ENCODE assay signal across 20 cellular contexts in genomic region chr2:233094614-233095013, GRCh38. TPM values are rescaled to one million over a fixed set of nuclear protein-coding genes. Genes with fewer than 3 reads are reported as not detected.
DNase-seq lines count a peak whose midpoint lies in the region; ATAC-seq and TF ChIP-seq lines count a peak whose summit lies in the region.
"Had no signal": no experiment of that assay in that cellular context is flagged by ENCODE, and none has a peak within 500 bp of the region (broad histone marks: within the 10 kb centered on the region; RNA-seq: fewer than 3 reads in every experiment).

No MANE protein-coding gene starts in this region.

- no peaks in the 10 kb centered on the region for H3K9me2 ChIP-seq in OCI-LY7 (ENCODE audit: insufficient read depth, low read length)

- H4K20me1 ChIP-seq in OCI-LY7 (ENCODE audit: insufficient read depth, low read length) = no peaks in the 10 kb centered on the region

- H3K4me1 ChIP-seq in OCI-LY7 (ENCODE audit: insufficient read depth, low read length, poor library complexity, severe bottlenecking) = peaks cover 65% of the 10 kb centered on the region
- H3K4me1 ChIP-seq: prostate gland had no signal

- ATAC-seq in T-cell (replicated peaks in 1 of 4) = no peak
- no peak for ATAC-seq in stimulated activated effector memory CD8-positive, alpha-beta T cell treated with anti-CD3 and anti-CD28 coated beads, Interleukin-12 subunit alpha, Interleukin-12 subunit beta, amount 100 ng/mL, for 72 hours
- ATAC-seq: heart right ventricle, left lobe of liver had no signal

- intact Hi-C loops in OCI-LY7 (cut with micrococcal nuclease; ENCODE audit: unreplicated experiment) = no loop called here

- no peak overlapping the region for H3K4me3 Mint-ChIP-seq in T-cell
- H3K4me3 Mint-ChIP-seq in stimulated activated effector memory CD8-positive, alpha-beta T cell treated with anti-CD3 and anti-CD28 coated beads, Interleukin-12 subunit alpha, Interleukin-12 subunit beta, amount 100 ng/mL, for 72 hours = no peak overlapping the region
- H3K4me3 Mint-ChIP-seq: activated naive CD4-positive, alpha-beta T cell treated with anti-CD3 and anti-CD28 coated beads for 36 hours; mesothelial cell of epicardium had no signal

- no TSS peak for BruUV-seq in OCI-LY7 (replicated peaks; lab: Mats Ljungman, UMichigan)

- H3K27me3 Mint-ChIP-seq in T-cell = no peaks in the 10 kb centered on the region

- peak; percentile 25 for DNase-seq in activated effector memory CD4-positive, alpha-beta T cell treated with anti-CD3 and anti-CD28 coated beads, Interleukin-2, amount 50 U/mL, for 16 hours
- DNase-seq in activated effector memory CD4-positive, alpha-beta T cell treated with Interleukin-2 at 50 U/mL for 16 hours = no peak
- DNase-seq in T-cell (no peak), islet precursor cell (peak; percentile 4), OCI-LY7 (ENCODE audit: low spot score) (no peak), NCI-H187 (lab: John Stamatoyannopoulos, UW) (no peak), SW 1271 (lab: John Stamatoyannopoulos, UW) (no peak)
- DNase-seq in stimulated activated effector memory CD8-positive, alpha-beta T cell treated with anti-CD3 and anti-CD28 coated beads, Interleukin-12 subunit alpha, Interleukin-12 subunit beta, amount 100 ng/mL, for 72 hours (ENCODE audit: low spot score in 2 of 2) = no peak
- DNase-seq: activated CD4-positive, alpha-beta T cell treated with anti-CD3 and anti-CD28 coated beads, Interleukin-2, amount 50 U/mL, for 4 hours; activated naive CD4-positive, alpha-beta T cell treated with anti-CD3 and anti-CD28 coated beads for 36 hours; central memory CD4-positive, alpha-beta T cell; DMS79; heart right ventricle; NCI-H2029 had no signal

- peaks cover 47% of the 10 kb centered on the region for H3K36me3 Mint-ChIP-seq in T-cell
- H3K36me3 Mint-ChIP-seq in stimulated activated effector memory CD8-positive, alpha-beta T cell treated with anti-CD3 and anti-CD28 coated beads, Interleukin-12 subunit alpha, Interleukin-12 subunit beta, amount 100 ng/mL, for 72 hours = peaks cover 64% of the 10 kb centered on the region
- H3K36me3 Mint-ChIP-seq: mesothelial cell of epicardium had no signal

- CTCF ChIA-PET in T-cell (lab: Charles Lee) = interaction anchor here in 1 of 2 donors (0.6 kb wide), 1 partner anchor 298 kb away, joined by 3 read pairs; no protein-coding TSS in a partner anchor
- CTCF ChIA-PET in OCI-LY7 (lab: Charles Lee; ENCODE audit: unreplicated experiment) = interaction anchor here (2.4 kb wide), 1 partner anchor 11 kb away, joined by 9 read pairs; no protein-coding TSS in a partner anchor

- peaks cover 74 to 83% (median 74%) of the 10 kb centered on the region in 3 donors for H3K4me1 Mint-ChIP-seq in T-cell
- H3K4me1 Mint-ChIP-seq in stimulated activated effector memory CD8-positive, alpha-beta T cell treated with anti-CD3 and anti-CD28 coated beads, Interleukin-12 subunit alpha, Interleukin-12 subunit beta, amount 100 ng/mL, for 72 hours = peaks cover 67% of the 10 kb centered on the region

- no peak for TF ChIP-seq CTCF in OCI-LY7 (conservative IDR thresholded peaks at IDR 0.05; ENCODE audit: low read length)

- H3K79me2 ChIP-seq in OCI-LY7 (ENCODE audit: insufficient read depth, low read depth, low read length) = peaks cover 49% of the 10 kb centered on the region; the same call in 1 of the 2 replicates

- H3K9me3 ChIP-seq in OCI-LY7 (ENCODE audit: low read length) = no peaks in the 10 kb centered on the region
- H3K9me3 ChIP-seq: heart right ventricle, prostate gland had no signal

- no peak overlapping the region for H3K4me2 ChIP-seq in OCI-LY7 (ENCODE audit: low read length)
- H3K4me2 ChIP-seq: KMS-11 had no signal

- no peak overlapping the region for H3K4me3 ChIP-seq in OCI-LY7 (ENCODE audit: low read depth, low read length, poor library complexity, severe bottlenecking)
- H3K4me3 ChIP-seq: heart right ventricle, prostate gland had no signal

- peaks cover 41% of the 10 kb centered on the region for H3K36me3 ChIP-seq in OCI-LY7 (ENCODE audit: insufficient read depth, low read length)
- H3K36me3 ChIP-seq: prostate gland had no signal

- peak overlapping the region; percentile 12 to 82 for H3K27ac Mint-ChIP-seq in T-cell
- H3K27ac Mint-ChIP-seq in stimulated activated effector memory CD8-positive, alpha-beta T cell treated with anti-CD3 and anti-CD28 coated beads, Interleukin-12 subunit alpha, Interleukin-12 subunit beta, amount 100 ng/mL, for 72 hours = peak overlapping the region; percentile 38
- H3K27ac Mint-ChIP-seq: activated naive CD4-positive, alpha-beta T cell treated with anti-CD3 and anti-CD28 coated beads for 36 hours; mesothelial cell of epicardium had no signal

- POLR2A ChIA-PET in T-cell (lab: Charles Lee) (interaction anchor here in 1 of 2 donors (0.6 to 0.7 kb wide), 2 partner anchors 14 to 158 kb away, joined by 4 to 10 read pairs; no protein-coding TSS in a partner anchor), OCI-LY7 (lab: Charles Lee) (interaction anchor here (0.7 kb wide), 1 partner anchor 19 kb away, joined by 3 read pairs; no protein-coding TSS in a partner anchor)

- H2AFZ ChIP-seq in OCI-LY7 (ENCODE audit: low read length) = no peak overlapping the region

- no peak overlapping the region for H3K27ac ChIP-seq in OCI-LY7 (ENCODE audit: low read depth, low read length, poor library complexity, severe bottlenecking)
- H3K27ac ChIP-seq: C4-2B, epithelial cell of prostate, KMS-11, prostate gland had no signal

- no peaks in the 10 kb centered on the region for H3K9me3 Mint-ChIP-seq in T-cell
- no peaks in the 10 kb centered on the region for H3K9me3 Mint-ChIP-seq in stimulated activated effector memory CD8-positive, alpha-beta T cell treated with anti-CD3 and anti-CD28 coated beads, Interleukin-12 subunit alpha, Interleukin-12 subunit beta, amount 100 ng/mL, for 72 hours
- H3K9me3 Mint-ChIP-seq: activated naive CD4-positive, alpha-beta T cell treated with anti-CD3 and anti-CD28 coated beads for 36 hours; mesothelial cell of epicardium had no signal

RNA-seq across cellular contexts. Expression of gene INPP5D, which starts 34.5 kb away (rescaled TPM):
- total RNA-seq in T-cell (100 to 1,000 TPM; 108 to 216 (median 135) TPM), OCI-LY7 (2022) (92.6 and 109 TPM in 2 replicates)
- total RNA-seq in OCI-LY7 (2014; rRNA removed; shearing (Covaris generic)) = 68.3 and 79.5 TPM in 2 replicates

Comparison
In these comparisons a context has a peak if more than half of its experiments do, and no peak if none do; other contexts are left out.
1. DNase-seq: peak in activated effector memory CD4-positive, alpha-beta T cell treated with anti-CD3 and anti-CD28 coated beads, Interleukin-2, amount 50 U/mL, for 16 hours (single experiment) and islet precursor cell (single experiment); none in activated effector memory CD4-positive, alpha-beta T cell treated with Interleukin-2 at 50 U/mL for 16 hours (single experiment), T-cell (0 of 34), stimulated activated effector memory CD8-positive, alpha-beta T cell treated with anti-CD3 and anti-CD28 coated beads, Interleukin-12 subunit alpha, Interleukin-12 subunit beta, amount 100 ng/mL, for 72 hours (0 of 2), OCI-LY7 (single experiment), NCI-H187 (0 of 2) and SW 1271 (0 of 2).